ENCODE assay signal across 1 cellular context in genomic region chr4:184216436-184217004, GRCh38.
TF ChIP-seq lines count a peak whose summit lies in the region.

No MANE protein-coding gene starts in this region.

TF ChIP-seq in GM23338, 12 proteins besides CTCF, POLR2A, EP300 and RAD21 (continued from another document):
- no peak for TF ChIP-seq ZNF462 (CRISPR knock-in tag; IDR thresholded peaks at IDR 0.05)
- TF ChIP-seq JUNB (IDR thresholded peaks at IDR 0.05; ENCODE audit: unreplicated experiment), result no peak
- no peak for TF ChIP-seq ZNF114 (CRISPR knock-in tag; IDR thresholded peaks at IDR 0.05)
- TF ChIP-seq ETS1 (IDR thresholded peaks at IDR 0.05), result no peak
- no peak for TF ChIP-seq NANOG (IDR thresholded peaks at IDR 0.05; ENCODE audit: borderline replicate concordance)
